In the genomic region with DNA sequence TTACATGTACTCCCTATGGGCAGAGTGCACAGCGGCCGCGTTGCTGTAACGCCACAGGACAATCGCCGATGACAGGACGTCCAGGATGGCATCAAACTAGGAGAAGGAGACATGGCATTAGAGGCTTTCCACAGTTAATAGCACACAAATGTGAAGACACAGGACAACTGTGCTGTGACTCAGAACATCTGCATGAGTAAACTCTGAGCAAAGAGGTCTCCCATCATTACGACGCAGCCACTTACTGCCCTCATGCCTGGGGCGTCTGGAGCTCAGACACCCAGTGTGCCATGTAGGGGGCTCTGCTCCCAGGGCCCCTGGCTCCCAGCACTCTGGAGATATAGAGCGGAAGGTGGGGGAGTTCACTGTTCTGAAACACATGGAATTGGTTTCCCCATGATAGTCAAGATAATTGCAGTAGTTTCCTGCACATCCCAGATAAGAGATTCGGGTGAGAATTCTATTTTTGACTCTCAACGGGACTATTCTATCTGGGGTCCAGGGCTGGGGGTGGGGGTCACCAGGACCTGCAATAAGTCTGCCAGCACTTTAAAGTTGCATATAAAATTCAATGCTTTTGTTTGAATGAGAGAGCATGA, we compare ENCODE assay signal across 17 cellular contexts.
A peak's percentile ranks its signal among the peaks of the same experiment; 100 is the strongest.
DNase-seq lines count a peak whose midpoint lies in the region; ATAC-seq, FAIRE-seq and TF ChIP-seq lines count a peak whose summit lies in the region.
"Had no signal": no experiment of that assay in that cellular context is flagged by ENCODE, and none has a peak within 500 bp of the region (broad histone marks: within the 10 kb centered on the region; RNA-seq: fewer than 3 reads in every experiment).

No MANE protein-coding gene starts in this region.

- H3K36me3 ChIP-seq in GM23248 (ENCODE audit: low read depth), result no peaks in the 10 kb centered on the region
- no peaks in the 10 kb centered on the region for H3K36me3 ChIP-seq in bronchial epithelial cell (ENCODE audit: control insufficient read depth, insufficient read depth, low read length)
- H3K36me3 ChIP-seq in WERI-Rb-1, result no peaks in the 10 kb centered on the region
- H3K36me3 ChIP-seq: BE2C, HAP-1 had no signal

- no peak overlapping the region for H3K9ac ChIP-seq in GM23248

- H3K4me3 ChIP-seq in GM23248 (no peak overlapping the region), bronchial epithelial cell (ENCODE audit: low read depth, low read length) (no peak overlapping the region), WERI-Rb-1 (ENCODE audit: low read depth, low read length) (no peak overlapping the region)
- H3K4me3 ChIP-seq: A549, HAP-1 had no signal

- H3K79me2 ChIP-seq in GM23248 (ENCODE audit: insufficient read depth), result no peaks in the 10 kb centered on the region

- no peaks in the 10 kb centered on the region for H3F3A ChIP-seq in GM23248 (ENCODE audit: insufficient read depth)

- WGBS in GM23248 (ENCODE audit: low coverage in 1 of 2, low lambda C conversion rate in 2 of 2, missing lambda C conversion rate in 2 of 2), 2 experiments, result 58 to 60% methylated on average over 13 of the region's 13 CpGs

- peak; percentile 55 for FAIRE-seq in bronchial epithelial cell (lab: Jason Lieb, UNC)
- FAIRE-seq: A549, H1 had no signal

- H2AFZ ChIP-seq in GM23248, result no peak overlapping the region

- ATAC-seq in GM19455 (IDR thresholded peaks at IDR 0.05; ENCODE audit: unreplicated experiment) (no peak), GM18517 (IDR thresholded peaks at IDR 0.05; ENCODE audit: unreplicated experiment) (no peak)
- ATAC-seq: A549 had no signal

- no peaks in the 10 kb centered on the region for H4K20me1 ChIP-seq in GM23248 (ENCODE audit: insufficient read depth)

- H3K4me1 ChIP-seq in GM23248 (ENCODE audit: insufficient read depth), result no peaks in the 10 kb centered on the region
- H3K4me1 ChIP-seq: A549, BE2C, HAP-1 had no signal

- peak; percentile 43 for DNase-seq in GM23248
- DNase-seq in OCI-M2 (lab: John Stamatoyannopoulos, UW; ENCODE audit: unreplicated experiment), result peak; percentile 7
- peak; percentile 6 for DNase-seq in bronchial epithelial cell (ENCODE audit: low read depth)
- no peak for DNase-seq in WERI-Rb-1
- DNase-seq in GM19238 (ENCODE audit: insufficient read length, low spot score), result no peak
- DNase-seq: BE2C; CD4-positive, alpha-beta memory T cell; DMS79; EL; GDM1; KG1 had no signal

- no peaks in the 10 kb centered on the region for H3K9me3 ChIP-seq in GM23248 (ENCODE audit: low read depth)
- no peaks in the 10 kb centered on the region for H3K9me3 ChIP-seq in WERI-Rb-1 (ENCODE audit: severe bottlenecking)
- H3K9me3 ChIP-seq: A549, BE2C, HAP-1 had no signal

- no peak overlapping the region for H3K27ac ChIP-seq in GM23248
- no peak overlapping the region for H3K27ac ChIP-seq in WERI-Rb-1
- H3K27ac ChIP-seq: A549, C4-2B had no signal

- H3K4me2 ChIP-seq in GM23248 (ENCODE audit: unreplicated experiment), result no peak overlapping the region
- H3K4me2 ChIP-seq: A549 had no signal

- in situ Hi-C loops in GM23248 (cut with MboI), result no loop called here

- no peaks in the 10 kb centered on the region for H3K9me2 ChIP-seq in GM23248 (ENCODE audit: insufficient read depth)

- TF ChIP-seq CTCF in bronchial epithelial cell (IDR thresholded peaks at IDR 0.05; ENCODE audit: insufficient read depth, low read length, severe bottlenecking), result no peak
- TF ChIP-seq CTCF in WERI-Rb-1 (IDR thresholded peaks at IDR 0.05; ENCODE audit: low read depth, low read length), result no peak

- H3K27me3 ChIP-seq in GM23248 (replicated peaks; ENCODE audit: insufficient read depth), result no peaks in the 10 kb centered on the region
- H3K27me3 ChIP-seq in bronchial epithelial cell (ENCODE audit: control insufficient read depth, insufficient read depth, low read length), result no peaks in the 10 kb centered on the region
- no peaks in the 10 kb centered on the region for H3K27me3 ChIP-seq in WERI-Rb-1 (ENCODE audit: insufficient read depth, low read depth, severe bottlenecking)
- H3K27me3 ChIP-seq: BE2C had no signal

Comparison
In these comparisons a context has a peak if more than half of its experiments do, and no peak if none do; other contexts are left out.
1. DNase-seq: peak in GM23248 (single experiment), OCI-M2 (single experiment) and bronchial epithelial cell (single experiment); none in WERI-Rb-1 (single experiment) and GM19238 (single experiment).